8 cellular contexts compared by ENCODE assay signal in genomic region chrX:119574394-119575266, GRCh38. TPM values are rescaled to one million over a fixed set of nuclear protein-coding genes. Genes with fewer than 3 reads are reported as not detected.
DNase-seq lines count a peak whose midpoint lies in the region; ATAC-seq, FAIRE-seq and TF ChIP-seq lines count a peak whose summit lies in the region.

UBE2A (plus strand) TSS chrX:119574563; CDS start chrX:119574712, 149 bp downstream.

- H2AFZ ChIP-seq in trophoblast cell (ENCODE audit: insufficient read depth, low read length, poor library complexity): peak within 1 kb of the TSS; percentile 81

- peak within 1 kb of the TSS; percentile 79 for H4K8ac ChIP-seq in trophoblast cell (ENCODE audit: low read depth, low read length)

- peak within 1 kb of the TSS; percentile 95 for H3K27ac ChIP-seq in cardiac muscle cell
- H3K27ac ChIP-seq in trophoblast cell (ENCODE audit: low read depth, low read length): peak within 1 kb of the TSS; percentile 74
- peak within 1 kb of the TSS; percentile 91 to 96 (median 94) for H3K27ac ChIP-seq in tibial nerve

- H3K14ac ChIP-seq in trophoblast cell (ENCODE audit: low read length): peak within 1 kb of the TSS; percentile 70

- peak in 1 of 2 donors; percentile 85 for TF ChIP-seq EP300 in tibial nerve (IDR thresholded peaks at IDR 0.05)

- WGBS in trophoblast cell (ENCODE audit: extremely low coverage, insufficient coverage, insufficient read length): no CpG with 5 or more reads among the region's 86 CpGs
- 41% methylated on average over 77 of the region's 86 CpGs; no CpG with 5 or more reads in 1 of the 2 donors for WGBS in tibial nerve, 2 donors

- no peaks in the 10 kb centered on the region for H3K27me3 Mint-ChIP-seq in activated naive CD8-positive, alpha-beta T cell treated with anti-CD3 and anti-CD28 coated beads, Interleukin-2, amount 50 U/mL, for 24 hours

- H3K9ac ChIP-seq in trophoblast cell (ENCODE audit: low read length): peak within 1 kb of the TSS; percentile 91

- peak within 1 kb of the TSS; percentile 79 for H3K18ac ChIP-seq in trophoblast cell (ENCODE audit: low read length)

- H4K91ac ChIP-seq in trophoblast cell (ENCODE audit: low read depth, low read length): peak within 1 kb of the TSS; percentile 73

- H3K9me3 ChIP-seq in cardiac muscle cell (ENCODE audit: low read depth): no peaks in the 10 kb centered on the region
- H3K9me3 ChIP-seq in trophoblast cell (ENCODE audit: insufficient read depth, low read depth, low read length): no peaks in the 10 kb centered on the region
- H3K9me3 ChIP-seq in tibial nerve: no peaks in the 10 kb centered on the region

- DNase-seq in GM12892 (ENCODE audit: insufficient read length): peak; percentile 77
- peak; percentile 95 for DNase-seq in NCI-H1436 (lab: John Stamatoyannopoulos, UW)
- DNase-seq in SW480 (ENCODE audit: low spot score): peak; percentile 89
- DNase-seq in activated naive CD8-positive, alpha-beta T cell treated with anti-CD3 and anti-CD28 coated beads, Interleukin-2, amount 50 U/mL, for 24 hours: peak; percentile 87
- DNase-seq in cardiac muscle cell (ENCODE audit: low read depth in 1 of 2, low spot score in 1 of 2): peak; percentile 92 to 95
- DNase-seq in trophoblast cell: peak; percentile 73 to 88
- peak; percentile 79 to 81 for DNase-seq in tibial nerve (ENCODE audit: low spot score in 2 of 2)

- peak within 1 kb of the TSS; percentile 64 for H3K4ac ChIP-seq in trophoblast cell (ENCODE audit: low read depth, low read length)

- H3K4me3 Mint-ChIP-seq in activated naive CD8-positive, alpha-beta T cell treated with anti-CD3 and anti-CD28 coated beads, Interleukin-2, amount 50 U/mL, for 24 hours: peak within 1 kb of the TSS; percentile 90

- H3K27me3 ChIP-seq in cardiac muscle cell: no peaks in the 10 kb centered on the region
- H3K27me3 ChIP-seq in trophoblast cell (ENCODE audit: insufficient read depth, low read length): no peaks in the 10 kb centered on the region
- no peaks in the 10 kb centered on the region for H3K27me3 ChIP-seq in tibial nerve

- peak within 1 kb of the TSS; percentile 72 for H2BK120ac ChIP-seq in trophoblast cell (ENCODE audit: insufficient read depth, low read length, poor library complexity)

- H3K79me1 ChIP-seq in trophoblast cell (ENCODE audit: low read length): peaks cover 6% of the 10 kb centered on the region

- H3K36me3 ChIP-seq in cardiac muscle cell (no peaks in the 10 kb centered on the region), trophoblast cell (ENCODE audit: control insufficient read depth in 1 of 2, insufficient read depth in 2 of 2, low read length in 2 of 2) (no peaks in the 10 kb centered on the region), tibial nerve (no peaks in the 10 kb centered on the region)

- TF ChIP-seq POLR2A in GM12892 (IDR thresholded peaks at IDR 0.05; ENCODE audit: low read depth, low read length) (peak; percentile 98), tibial nerve (IDR thresholded peaks at IDR 0.05) (peak; percentile 34 to 72)

- peaks cover 3% of the 10 kb centered on the region for H3K79me2 ChIP-seq in trophoblast cell (ENCODE audit: control insufficient read depth, insufficient read depth, low read length, poor library complexity)

- H3K4me2 ChIP-seq in trophoblast cell (ENCODE audit: low read length): peak within 1 kb of the TSS; percentile 89

- H3K4me1 Mint-ChIP-seq in activated naive CD8-positive, alpha-beta T cell treated with anti-CD3 and anti-CD28 coated beads, Interleukin-2, amount 50 U/mL, for 24 hours: peaks cover 15% of the 10 kb centered on the region

- TF ChIP-seq CTCF in cardiac muscle cell (IDR thresholded peaks at IDR 0.05; ENCODE audit: low read depth, low read length) (peak; percentile 31), tibial nerve (IDR thresholded peaks at IDR 0.05) (peak; percentile 7 to 58 (median 39))

- H3K36me3 Mint-ChIP-seq in activated naive CD8-positive, alpha-beta T cell treated with anti-CD3 and anti-CD28 coated beads, Interleukin-2, amount 50 U/mL, for 24 hours (ENCODE audit: low read depth): peaks cover 8% of the 10 kb centered on the region

- no peak within 1 kb of the TSS for H3K23ac ChIP-seq in trophoblast cell (ENCODE audit: low read length)

- no peaks in the 10 kb centered on the region for H3K9me3 Mint-ChIP-seq in activated naive CD8-positive, alpha-beta T cell treated with anti-CD3 and anti-CD28 coated beads, Interleukin-2, amount 50 U/mL, for 24 hours

- no peaks in the 10 kb centered on the region for H3K4me1 ChIP-seq in cardiac muscle cell (ENCODE audit: low read depth)
- peaks cover 0 to 4% of the 10 kb centered on the region in 2 experiments for H3K4me1 ChIP-seq in trophoblast cell (ENCODE audit: control insufficient read depth in 1 of 2, insufficient read depth in 2 of 2, low read length in 2 of 2)
- H3K4me1 ChIP-seq in tibial nerve: peaks cover 3 to 23% (median 8%) of the 10 kb centered on the region in 4 donors

- no peak within 1 kb of the TSS for H2AK5ac ChIP-seq in trophoblast cell (ENCODE audit: low read length)

- H3K4me3 ChIP-seq in cardiac muscle cell: peak within 1 kb of the TSS; percentile 71
- H3K4me3 ChIP-seq in trophoblast cell (ENCODE audit: low read depth, low read length): peak within 1 kb of the TSS; percentile 94
- H3K4me3 ChIP-seq in tibial nerve: peak within 1 kb of the TSS; percentile 57 to 79 (median 64)

- H2BK5ac ChIP-seq in trophoblast cell (ENCODE audit: low read depth, low read length, poor library complexity): peak within 1 kb of the TSS; percentile 88

- H3K27ac Mint-ChIP-seq in activated naive CD8-positive, alpha-beta T cell treated with anti-CD3 and anti-CD28 coated beads, Interleukin-2, amount 50 U/mL, for 24 hours: peak within 1 kb of the TSS; percentile 91

- H4K12ac ChIP-seq in trophoblast cell (ENCODE audit: low read depth, low read length): peak within 1 kb of the TSS; percentile 62

- FAIRE-seq in GM12892 (lab: Jason Lieb, UNC): peak; percentile 84

- ATAC-seq in HG02840 (IDR thresholded peaks at IDR 0.05; ENCODE audit: low FRiP score, unreplicated experiment): peak; percentile 71
- peak; percentile 93 for ATAC-seq in activated naive CD8-positive, alpha-beta T cell treated with anti-CD3 and anti-CD28 coated beads, Interleukin-2, amount 50 U/mL, for 24 hours

- H2BK12ac ChIP-seq in trophoblast cell (ENCODE audit: low read length): no peak within 1 kb of the TSS

RNA-seq across cellular contexts. Expression of gene UBE2A, which starts in this region (rescaled TPM):
- polyA plus RNA-seq in GM12892 (2012; ENCODE audit: missing spikeins): 55.3 TPM
- 41.7 and 44.0 TPM in 2 replicates for total RNA-seq in cardiac muscle cell
- 98.2 and 106 TPM in 2 replicates for polyA plus RNA-seq in cardiac muscle cell
- polyA plus RNA-seq in trophoblast cell (2013): 124 and 137 TPM in 2 replicates
- 10 to 100 TPM; 31.8 to 62.5 (median 40.5) TPM for total RNA-seq in tibial nerve

Comparison
In these comparisons a context has a peak if more than half of its experiments do, and no peak if none do; other contexts are left out.
1. Peak in every context shown above with its lines: DNase-seq, ATAC-seq, H3K4me3 ChIP-seq and H3K27ac ChIP-seq.